ENCODE assay signal across 1 cellular context in the genomic region with DNA sequence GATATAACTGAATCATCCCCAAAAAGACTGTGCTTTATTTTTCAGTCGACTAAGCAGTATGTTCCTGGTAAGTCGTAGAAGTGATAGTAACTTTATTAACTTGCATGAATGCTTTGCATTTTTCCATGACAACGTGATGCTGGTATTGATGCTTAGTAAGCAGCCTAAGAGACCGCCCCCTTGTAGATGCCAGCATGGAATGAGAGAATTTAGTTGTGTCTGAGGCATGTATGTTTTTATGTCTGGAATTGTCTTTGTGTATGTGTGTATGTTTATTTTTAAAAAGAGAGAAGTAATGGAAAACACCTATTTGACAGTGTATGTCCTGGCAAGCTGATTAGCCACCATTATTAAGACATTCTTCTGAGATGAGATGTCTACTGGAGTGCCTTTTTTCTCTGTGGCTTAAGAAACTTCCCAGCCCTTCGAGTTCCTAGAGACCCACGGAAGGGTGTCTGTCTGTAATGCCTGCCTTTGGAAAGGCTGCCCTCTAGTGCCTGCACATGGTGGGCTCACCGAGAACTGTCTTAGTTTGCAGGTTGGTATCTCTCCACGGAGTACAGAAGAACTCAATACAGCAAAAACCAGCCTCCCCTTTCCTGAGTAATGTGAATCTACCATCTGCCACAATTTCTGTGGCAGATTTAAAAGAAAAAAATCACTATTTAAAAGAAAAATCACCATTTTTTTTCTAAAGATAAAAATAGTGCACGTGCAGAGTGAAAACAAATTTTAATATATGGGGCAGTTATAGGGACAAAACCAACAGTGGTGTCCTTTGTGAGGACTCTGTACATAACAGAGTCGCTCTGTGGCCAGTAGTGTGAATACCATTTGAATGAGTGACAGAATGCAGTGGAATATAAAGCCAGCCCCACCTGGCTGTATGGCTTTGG.
TF ChIP-seq lines count a peak whose summit lies in the region.

No MANE protein-coding gene starts in this region.

TF ChIP-seq in K562, 482 proteins besides CTCF, POLR2A, EP300 and RAD21 (continued from another document and continues in another):
- TF ChIP-seq ZBTB40 (IDR thresholded peaks at IDR 0.05), result no peak
- TF ChIP-seq ZBTB40 (CRISPR knock-in tag; IDR thresholded peaks at IDR 0.05), result no peak
- TF ChIP-seq LCOR (CRISPR knock-in tag; IDR thresholded peaks at IDR 0.05), result no peak
- peak; percentile 61 for TF ChIP-seq CC2D1A (IDR thresholded peaks at IDR 0.05)
- peak; percentile 79; the same call in 1 of the 2 replicates for TF ChIP-seq STAG1 (CRISPR knock-in tag; IDR thresholded peaks at IDR 0.05; ENCODE audit: borderline replicate concordance)
- no peak for TF ChIP-seq TCF7 (IDR thresholded peaks at IDR 0.05; ENCODE audit: borderline replicate concordance)
- TF ChIP-seq ELK1 (CRISPR knock-in tag; IDR thresholded peaks at IDR 0.05), result no peak
- TF ChIP-seq, protein P1, sequence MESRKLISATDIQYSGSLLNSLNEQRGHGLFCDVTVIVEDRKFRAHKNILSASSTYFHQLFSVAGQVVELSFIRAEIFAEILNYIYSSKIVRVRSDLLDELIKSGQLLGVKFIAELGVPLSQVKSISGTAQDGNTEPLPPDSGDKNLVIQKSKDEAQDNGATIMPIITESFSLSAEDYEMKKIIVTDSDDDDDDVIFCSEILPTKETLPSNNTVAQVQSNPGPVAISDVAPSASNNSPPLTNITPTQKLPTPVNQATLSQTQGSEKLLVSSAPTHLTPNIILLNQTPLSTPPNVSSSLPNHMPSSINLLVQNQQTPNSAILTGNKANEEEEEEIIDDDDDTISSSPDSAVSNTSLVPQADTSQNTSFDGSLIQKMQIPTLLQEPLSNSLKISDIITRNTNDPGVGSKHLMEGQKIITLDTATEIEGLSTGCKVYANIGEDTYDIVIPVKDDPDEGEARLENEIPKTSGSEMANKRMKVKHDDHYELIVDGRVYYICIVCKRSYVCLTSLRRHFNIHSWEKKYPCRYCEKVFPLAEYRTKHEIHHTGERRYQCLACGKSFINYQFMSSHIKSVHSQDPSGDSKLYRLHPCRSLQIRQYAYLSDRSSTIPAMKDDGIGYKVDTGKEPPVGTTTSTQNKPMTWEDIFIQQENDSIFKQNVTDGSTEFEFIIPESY (CRISPR knock-in tag; IDR thresholded peaks at IDR 0.05), result no peak
- no peak for TF ChIP-seq FOXP1 (CRISPR knock-in tag; IDR thresholded peaks at IDR 0.05)
- TF ChIP-seq TOE1 (IDR thresholded peaks at IDR 0.05; ENCODE audit: borderline replicate concordance), result no peak
- no peak for TF ChIP-seq TOE1 (CRISPR knock-in tag; IDR thresholded peaks at IDR 0.05; ENCODE audit: borderline replicate concordance, low read depth)
- TF ChIP-seq ZNF431 (CRISPR knock-in tag; IDR thresholded peaks at IDR 0.05), result no peak
- no peak for TF ChIP-seq ZNF140 (CRISPR knock-in tag; IDR thresholded peaks at IDR 0.05)
- TF ChIP-seq ZNF318 (IDR thresholded peaks at IDR 0.05; ENCODE audit: borderline replicate concordance in 1 of 2, low read depth in 1 of 2), result no peak
- no peak for TF ChIP-seq NR3C1 (CRISPR knock-in tag; IDR thresholded peaks at IDR 0.05)
